14 cellular contexts compared by ENCODE assay signal in the genomic region with DNA sequence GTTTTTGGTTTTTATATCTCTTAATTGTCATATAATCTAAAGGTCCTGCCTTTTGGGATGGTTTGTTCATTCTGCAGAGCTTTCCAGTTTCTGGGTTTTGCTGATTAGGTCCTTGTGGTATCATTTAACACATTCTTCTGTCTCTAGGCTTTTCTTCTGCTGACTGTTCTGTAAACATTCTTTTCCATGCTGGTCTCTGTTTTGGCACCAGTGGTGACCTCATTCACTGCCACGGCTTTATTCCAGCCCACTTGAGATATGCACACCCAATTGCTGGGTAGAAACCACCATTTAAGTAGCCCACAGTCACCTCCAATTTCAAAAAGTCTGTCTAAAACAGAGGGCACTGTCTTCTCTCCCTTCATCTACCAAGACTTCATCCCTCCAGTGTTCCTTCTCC. TPM values are rescaled to one million over a fixed set of nuclear protein-coding genes. Genes with fewer than 3 reads are reported as not detected.
A peak's percentile ranks its signal among the peaks of the same experiment; 100 is the strongest.
DNase-seq lines count a peak whose midpoint lies in the region; ATAC-seq, FAIRE-seq and TF ChIP-seq lines count a peak whose summit lies in the region.
"Had no signal": no experiment of that assay in that cellular context is flagged by ENCODE, and none has a peak within 500 bp of the region (broad histone marks: within the 10 kb centered on the region; RNA-seq: fewer than 3 reads in every experiment).

No MANE protein-coding gene starts in this region.

- peaks cover 38% of the 10 kb centered on the region for H3K36me3 Mint-ChIP-seq in CD4-positive, CD25-positive, alpha-beta regulatory T cell
- peaks cover 16% of the 10 kb centered on the region for H3K36me3 Mint-ChIP-seq in astrocyte (ENCODE audit: low read depth, unreplicated experiment)

- no peak for ATAC-seq in CD4-positive, CD25-positive, alpha-beta regulatory T cell (ENCODE audit: low read depth in 2 of 2)
- ATAC-seq in left lung (peak; percentile 71), SK-N-SH treated with all-trans-retinoic acid at 6 μM for 48 hours (no peak)
- ATAC-seq: pancreas had no signal

- peak overlapping the region; percentile 64 to 88 (median 68) for H3K27ac Mint-ChIP-seq in CD4-positive, CD25-positive, alpha-beta regulatory T cell
- peak overlapping the region; percentile 29 for H3K27ac Mint-ChIP-seq in astrocyte (ENCODE audit: unreplicated experiment)
- H3K27ac Mint-ChIP-seq: activated T-cell treated with anti-CD3 and anti-CD28 coated beads, Interleukin-2, amount 50 U/mL, for 24 hours had no signal

- H3K9me3 ChIP-seq in CD4-positive, CD25-positive, alpha-beta regulatory T cell (ENCODE audit: control insufficient read depth in 2 of 2, low read length in 2 of 2), result no peaks in the 10 kb centered on the region
- H3K9me3 ChIP-seq in astrocyte (ENCODE audit: insufficient read depth, low read depth, low read length), result no peaks in the 10 kb centered on the region
- H3K9me3 ChIP-seq in left lung, result no peaks in the 10 kb centered on the region
- no peaks in the 10 kb centered on the region for H3K9me3 ChIP-seq in Peyer's patch
- H3K9me3 ChIP-seq: pancreas, testis had no signal

- H3K9ac ChIP-seq in astrocyte (ENCODE audit: low read length), result no peak overlapping the region

- TF ChIP-seq POLR2A in Peyer's patch (IDR thresholded peaks at IDR 0.05), result no peak

- H3K27ac ChIP-seq in CD4-positive, CD25-positive, alpha-beta regulatory T cell (ENCODE audit: insufficient read depth, low read length, poor library complexity, severe bottlenecking), result no peak overlapping the region
- H3K27ac ChIP-seq in astrocyte (ENCODE audit: low read depth, low read length), result peak overlapping the region; percentile 30
- no peak overlapping the region for H3K27ac ChIP-seq in left lung
- H3K27ac ChIP-seq in Peyer's patch, result no peak overlapping the region
- H3K27ac ChIP-seq: pancreas, testis had no signal

- H3K4me2 ChIP-seq in astrocyte (ENCODE audit: low read length), result no peak overlapping the region

- H3K36me3 ChIP-seq in CD4-positive, CD25-positive, alpha-beta regulatory T cell (ENCODE audit: control insufficient read depth, insufficient read depth, low read length), result peaks cover 14% of the 10 kb centered on the region
- peaks cover 2% of the 10 kb centered on the region for H3K36me3 ChIP-seq in astrocyte (ENCODE audit: insufficient read depth, low read length)
- peaks cover 0 to 11% of the 10 kb centered on the region in 2 donors for H3K36me3 ChIP-seq in left lung
- peaks cover 0 to 7% (median 0%) of the 10 kb centered on the region in 3 donors for H3K36me3 ChIP-seq in Peyer's patch
- H3K36me3 ChIP-seq: pancreas had no signal

- peaks cover 0 to 4% (median 0%) of the 10 kb centered on the region in 7 donors for H3K9me3 Mint-ChIP-seq in CD4-positive, CD25-positive, alpha-beta regulatory T cell
- no peaks in the 10 kb centered on the region for H3K9me3 Mint-ChIP-seq in astrocyte (ENCODE audit: unreplicated experiment)

- FAIRE-seq in astrocyte (lab: Jason Lieb, UNC), result peak; percentile 80
- FAIRE-seq: endothelial cell of umbilical vein, GM12891, pancreas had no signal

- peaks cover 7% of the 10 kb centered on the region for H3K4me1 ChIP-seq in CD4-positive, CD25-positive, alpha-beta regulatory T cell (ENCODE audit: control insufficient read depth, insufficient read depth, low read length, poor library complexity, severe bottlenecking)
- H3K4me1 ChIP-seq in astrocyte (ENCODE audit: insufficient read depth, low read length) (peaks cover 5% of the 10 kb centered on the region), left lung (no peaks in the 10 kb centered on the region), Peyer's patch (no peaks in the 10 kb centered on the region)
- H3K4me1 ChIP-seq: pancreas, testis had no signal

- H2AFZ ChIP-seq in astrocyte (ENCODE audit: low read depth, low read length), result no peak overlapping the region

- no peak overlapping the region for H3K4me3 Mint-ChIP-seq in CD4-positive, CD25-positive, alpha-beta regulatory T cell
- no peak overlapping the region for H3K4me3 Mint-ChIP-seq in astrocyte (ENCODE audit: unreplicated experiment)
- H3K4me3 Mint-ChIP-seq: activated T-cell treated with anti-CD3 and anti-CD28 coated beads, Interleukin-2, amount 50 U/mL, for 24 hours had no signal

- no peaks in the 10 kb centered on the region for H3K79me2 ChIP-seq in astrocyte (ENCODE audit: insufficient read depth, low read length)

- TF ChIP-seq CTCF in astrocyte (IDR thresholded peaks at IDR 0.05; ENCODE audit: insufficient read depth, low read depth, low read length) (no peak), left lung (IDR thresholded peaks at IDR 0.05) (no peak), Peyer's patch (IDR thresholded peaks at IDR 0.05) (no peak)

- H3K4me1 Mint-ChIP-seq in CD4-positive, CD25-positive, alpha-beta regulatory T cell, result peaks cover 0 to 44% (median 38%) of the 10 kb centered on the region in 4 donors
- peaks cover 15% of the 10 kb centered on the region for H3K4me1 Mint-ChIP-seq in astrocyte (ENCODE audit: low read depth, unreplicated experiment)

- DNase-seq in CD4-positive, CD25-positive, alpha-beta regulatory T cell, result peak in 1 of 3 donors; percentile 20
- DNase-seq in H4 (ENCODE audit: low spot score) (peak; percentile 74), astrocyte (ENCODE audit: low read depth) (peak; percentile 84), left lung (no peak), Peyer's patch (no peak), NCI-H128 (lab: John Stamatoyannopoulos, UW; ENCODE audit: unreplicated experiment) (no peak)
- DNase-seq: activated T-cell treated with anti-CD3 and anti-CD28 coated beads, Interleukin-2, amount 50 U/mL, for 24 hours; NCI-H1930; pancreas; stimulated activated CD4-positive, alpha-beta T cell treated with anti-CD3 and anti-CD28 coated beads, Interleukin-12 subunit alpha, Interleukin-12 subunit beta, amount 100 ng/mL, for 4 hours; testis had no signal

- intact Hi-C loops in left lung (cut with DNase I), result no loop called here

- H3K27me3 ChIP-seq in CD4-positive, CD25-positive, alpha-beta regulatory T cell (ENCODE audit: control insufficient read depth, insufficient read depth, low read length), result no peaks in the 10 kb centered on the region
- H3K27me3 ChIP-seq in astrocyte (ENCODE audit: insufficient read depth, low read length) (no peaks in the 10 kb centered on the region), left lung (no peaks in the 10 kb centered on the region), Peyer's patch (no peaks in the 10 kb centered on the region)
- H3K27me3 ChIP-seq: pancreas, testis had no signal

- H4K20me1 ChIP-seq in astrocyte (ENCODE audit: insufficient read depth, low read length), result peaks cover 3% of the 10 kb centered on the region

- H3K4me3 ChIP-seq in CD4-positive, CD25-positive, alpha-beta regulatory T cell (ENCODE audit: low read depth, low read length), result no peak overlapping the region
- H3K4me3 ChIP-seq in astrocyte (ENCODE audit: insufficient read depth, low read depth, low read length) (no peak overlapping the region), left lung (no peak overlapping the region), Peyer's patch (no peak overlapping the region)
- H3K4me3 ChIP-seq: pancreas, testis had no signal

- H3K27me3 Mint-ChIP-seq in CD4-positive, CD25-positive, alpha-beta regulatory T cell, result no peaks in the 10 kb centered on the region
- H3K27me3 Mint-ChIP-seq in astrocyte (ENCODE audit: low read depth, unreplicated experiment), result no peaks in the 10 kb centered on the region
- H3K27me3 Mint-ChIP-seq: activated T-cell treated with anti-CD3 and anti-CD28 coated beads, Interleukin-2, amount 50 U/mL, for 24 hours had no signal

TF ChIP-seq in SK-N-SH treated with all-trans-retinoic acid at 6 μM for 48 hours, 23 proteins besides CTCF, POLR2A, EP300 and RAD21:
- TF ChIP-seq GLIS3 (CRISPR knock-in tag; IDR thresholded peaks at IDR 0.05), result no peak
- no peak for TF ChIP-seq ISL1 (CRISPR knock-in tag; IDR thresholded peaks at IDR 0.05)
- no peak for TF ChIP-seq ZFP3 (CRISPR knock-in tag; IDR thresholded peaks at IDR 0.05)
- no peak for TF ChIP-seq OSR1 (CRISPR knock-in tag; IDR thresholded peaks at IDR 0.05)
- TF ChIP-seq ESRRG (CRISPR knock-in tag; IDR thresholded peaks at IDR 0.05), result no peak

RNA-seq across cellular contexts. Expression of a gene that starts 31.1 kb away (rescaled TPM):
- total RNA-seq in CD4-positive, CD25-positive, alpha-beta regulatory T cell, result 21.6 TPM
- polyA plus RNA-seq in CD4-positive, CD25-positive, alpha-beta regulatory T cell, result 10 to 100 TPM; 26.2 to 32.5 (median 28.3) TPM
- 25.0 and 28.3 TPM in 2 replicates for total RNA-seq in H4 (2014; rRNA removed; shearing (Covaris generic))
- total RNA-seq in astrocyte, result 16.2 and 16.4 TPM in 2 replicates
- total RNA-seq in left lung, result 10 to 100 TPM; 12.5 to 15.7 TPM
- total RNA-seq in Peyer's patch, result 10 to 100 TPM; 23.9 to 90.9 (median 64.4) TPM

Comparison
In these comparisons a context has a peak if more than half of its experiments do, and no peak if none do; other contexts are left out.
1. DNase-seq: peak in H4 (single experiment) and astrocyte (single experiment); none in left lung (0 of 2), Peyer's patch (0 of 3) and NCI-H128 (single experiment).